ENCODE assay signal across 1 cellular context in the genomic region with DNA sequence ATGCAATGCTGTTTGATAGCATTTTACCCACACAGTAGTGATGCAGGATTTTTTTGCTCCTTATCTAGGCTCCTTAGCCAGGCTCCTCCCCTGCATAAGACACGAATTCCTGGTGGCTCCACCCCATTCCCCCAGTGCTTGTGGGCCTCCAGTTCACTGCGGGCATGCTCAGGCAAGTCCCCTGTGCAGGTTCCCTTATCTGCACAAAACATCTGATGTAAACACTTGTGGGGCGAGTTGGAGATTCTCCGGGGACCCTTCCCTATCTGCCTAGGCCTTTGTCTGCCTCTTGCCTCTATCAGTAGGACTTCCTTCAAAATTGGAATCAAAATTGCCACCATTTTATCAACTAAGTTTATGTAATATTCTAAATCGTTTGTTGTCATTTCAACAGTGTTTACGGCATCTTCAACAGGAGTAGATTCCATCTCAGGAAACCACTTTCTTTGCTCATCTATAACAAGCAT.
TF ChIP-seq lines count a peak whose summit lies in the region.

No MANE protein-coding gene starts in this region.

TF ChIP-seq in HEK293, 187 proteins besides CTCF, POLR2A, EP300 and RAD21 (continued from another document):
- TF ChIP-seq, protein P1, sequence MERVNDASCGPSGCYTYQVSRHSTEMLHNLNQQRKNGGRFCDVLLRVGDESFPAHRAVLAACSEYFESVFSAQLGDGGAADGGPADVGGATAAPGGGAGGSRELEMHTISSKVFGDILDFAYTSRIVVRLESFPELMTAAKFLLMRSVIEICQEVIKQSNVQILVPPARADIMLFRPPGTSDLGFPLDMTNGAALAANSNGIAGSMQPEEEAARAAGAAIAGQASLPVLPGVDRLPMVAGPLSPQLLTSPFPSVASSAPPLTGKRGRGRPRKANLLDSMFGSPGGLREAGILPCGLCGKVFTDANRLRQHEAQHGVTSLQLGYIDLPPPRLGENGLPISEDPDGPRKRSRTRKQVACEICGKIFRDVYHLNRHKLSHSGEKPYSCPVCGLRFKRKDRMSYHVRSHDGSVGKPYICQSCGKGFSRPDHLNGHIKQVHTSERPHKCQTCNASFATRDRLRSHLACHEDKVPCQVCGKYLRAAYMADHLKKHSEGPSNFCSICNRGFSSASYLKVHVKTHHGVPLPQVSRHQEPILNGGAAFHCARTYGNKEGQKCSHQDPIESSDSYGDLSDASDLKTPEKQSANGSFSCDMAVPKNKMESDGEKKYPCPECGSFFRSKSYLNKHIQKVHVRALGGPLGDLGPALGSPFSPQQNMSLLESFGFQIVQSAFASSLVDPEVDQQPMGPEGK (tag by site-specific recombination; IDR thresholded peaks at IDR 0.05): peak; percentile 56; the same call in 1 of the 2 replicates
- TF ChIP-seq ZNF664 (tag by site-specific recombination; IDR thresholded peaks at IDR 0.05) (peak; percentile 86), MYNN (tag by site-specific recombination; IDR thresholded peaks at IDR 0.05; ENCODE audit: borderline replicate concordance) (no peak), RBAK (tag by site-specific recombination; IDR thresholded peaks at IDR 0.05) (no peak), ZNF560 (tag by site-specific recombination; IDR thresholded peaks at IDR 0.05; ENCODE audit: borderline replicate concordance) (no peak), SCRT2 (tag by site-specific recombination; IDR thresholded peaks at IDR 0.05) (peak; percentile 93), KLF1 (tag by site-specific recombination; IDR thresholded peaks at IDR 0.05) (no peak), ZNF202 (tag by site-specific recombination; IDR thresholded peaks at IDR 0.05; ENCODE audit: borderline replicate concordance) (no peak), ZNF571 (tag by site-specific recombination; IDR thresholded peaks at IDR 0.05) (no peak), ZNF132 (tag by site-specific recombination; IDR thresholded peaks at IDR 0.05; ENCODE audit: borderline replicate concordance) (no peak), ZNF24 (tag by site-specific recombination; IDR thresholded peaks at IDR 0.05) (peak; percentile 65; the same call in 1 of the 2 replicates), YY1 (tag by site-specific recombination; IDR thresholded peaks at IDR 0.05) (no peak), ZNF544 (tag by site-specific recombination; IDR thresholded peaks at IDR 0.05) (no peak), ZNF561 (tag by site-specific recombination; IDR thresholded peaks at IDR 0.05; ENCODE audit: borderline replicate concordance) (peak; percentile 65; the same call in 1 of the 2 replicates), ZNF596 (tag by site-specific recombination; IDR thresholded peaks at IDR 0.05) (no peak), ZNF654 (tag by site-specific recombination; IDR thresholded peaks at IDR 0.05; ENCODE audit: low read depth) (no peak), ZSCAN23 (tag by site-specific recombination; IDR thresholded peaks at IDR 0.05) (no peak), ZFP41 (tag by site-specific recombination; IDR thresholded peaks at IDR 0.05; ENCODE audit: borderline replicate concordance) (no peak), ZNF777 (tag by site-specific recombination; IDR thresholded peaks at IDR 0.05; ENCODE audit: borderline replicate concordance) (no peak), ZNF292 (tag by site-specific recombination; IDR thresholded peaks at IDR 0.05; ENCODE audit: borderline replicate concordance, low read depth) (no peak), ZNF621 (tag by site-specific recombination; IDR thresholded peaks at IDR 0.05) (no peak), ZNF133 (tag by site-specific recombination; IDR thresholded peaks at IDR 0.05) (no peak), ZNF146 (tag by site-specific recombination; IDR thresholded peaks at IDR 0.05) (no peak), ZNF830 (tag by site-specific recombination; IDR thresholded peaks at IDR 0.05; ENCODE audit: low read depth) (no peak)
- TF ChIP-seq, protein P2, sequence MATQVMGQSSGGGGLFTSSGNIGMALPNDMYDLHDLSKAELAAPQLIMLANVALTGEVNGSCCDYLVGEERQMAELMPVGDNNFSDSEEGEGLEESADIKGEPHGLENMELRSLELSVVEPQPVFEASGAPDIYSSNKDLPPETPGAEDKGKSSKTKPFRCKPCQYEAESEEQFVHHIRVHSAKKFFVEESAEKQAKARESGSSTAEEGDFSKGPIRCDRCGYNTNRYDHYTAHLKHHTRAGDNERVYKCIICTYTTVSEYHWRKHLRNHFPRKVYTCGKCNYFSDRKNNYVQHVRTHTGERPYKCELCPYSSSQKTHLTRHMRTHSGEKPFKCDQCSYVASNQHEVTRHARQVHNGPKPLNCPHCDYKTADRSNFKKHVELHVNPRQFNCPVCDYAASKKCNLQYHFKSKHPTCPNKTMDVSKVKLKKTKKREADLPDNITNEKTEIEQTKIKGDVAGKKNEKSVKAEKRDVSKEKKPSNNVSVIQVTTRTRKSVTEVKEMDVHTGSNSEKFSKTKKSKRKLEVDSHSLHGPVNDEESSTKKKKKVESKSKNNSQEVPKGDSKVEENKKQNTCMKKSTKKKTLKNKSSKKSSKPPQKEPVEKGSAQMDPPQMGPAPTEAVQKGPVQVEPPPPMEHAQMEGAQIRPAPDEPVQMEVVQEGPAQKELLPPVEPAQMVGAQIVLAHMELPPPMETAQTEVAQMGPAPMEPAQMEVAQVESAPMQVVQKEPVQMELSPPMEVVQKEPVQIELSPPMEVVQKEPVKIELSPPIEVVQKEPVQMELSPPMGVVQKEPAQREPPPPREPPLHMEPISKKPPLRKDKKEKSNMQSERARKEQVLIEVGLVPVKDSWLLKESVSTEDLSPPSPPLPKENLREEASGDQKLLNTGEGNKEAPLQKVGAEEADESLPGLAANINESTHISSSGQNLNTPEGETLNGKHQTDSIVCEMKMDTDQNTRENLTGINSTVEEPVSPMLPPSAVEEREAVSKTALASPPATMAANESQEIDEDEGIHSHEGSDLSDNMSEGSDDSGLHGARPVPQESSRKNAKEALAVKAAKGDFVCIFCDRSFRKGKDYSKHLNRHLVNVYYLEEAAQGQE (tag by site-specific recombination; IDR thresholded peaks at IDR 0.05): no peak
- TF ChIP-seq, protein P3, sequence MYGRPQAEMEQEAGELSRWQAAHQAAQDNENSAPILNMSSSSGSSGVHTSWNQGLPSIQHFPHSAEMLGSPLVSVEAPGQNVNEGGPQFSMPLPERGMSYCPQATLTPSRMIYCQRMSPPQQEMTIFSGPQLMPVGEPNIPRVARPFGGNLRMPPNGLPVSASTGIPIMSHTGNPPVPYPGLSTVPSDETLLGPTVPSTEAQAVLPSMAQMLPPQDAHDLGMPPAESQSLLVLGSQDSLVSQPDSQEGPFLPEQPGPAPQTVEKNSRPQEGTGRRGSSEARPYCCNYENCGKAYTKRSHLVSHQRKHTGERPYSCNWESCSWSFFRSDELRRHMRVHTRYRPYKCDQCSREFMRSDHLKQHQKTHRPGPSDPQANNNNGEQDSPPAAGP (tag by site-specific recombination; IDR thresholded peaks at IDR 0.05): no peak
- TF ChIP-seq, protein P4, sequence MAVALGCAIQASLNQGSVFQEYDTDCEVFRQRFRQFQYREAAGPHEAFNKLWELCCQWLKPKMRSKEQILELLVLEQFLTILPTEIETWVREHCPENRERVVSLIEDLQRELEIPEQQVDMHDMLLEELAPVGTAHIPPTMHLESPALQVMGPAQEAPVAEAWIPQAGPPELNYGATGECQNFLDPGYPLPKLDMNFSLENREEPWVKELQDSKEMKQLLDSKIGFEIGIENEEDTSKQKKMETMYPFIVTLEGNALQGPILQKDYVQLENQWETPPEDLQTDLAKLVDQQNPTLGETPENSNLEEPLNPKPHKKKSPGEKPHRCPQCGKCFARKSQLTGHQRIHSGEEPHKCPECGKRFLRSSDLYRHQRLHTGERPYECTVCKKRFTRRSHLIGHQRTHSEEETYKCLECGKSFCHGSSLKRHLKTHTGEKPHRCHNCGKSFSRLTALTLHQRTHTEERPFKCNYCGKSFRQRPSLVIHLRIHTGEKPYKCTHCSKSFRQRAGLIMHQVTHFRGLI (tag by site-specific recombination; IDR thresholded peaks at IDR 0.05): no peak
- TF ChIP-seq, protein P5, sequence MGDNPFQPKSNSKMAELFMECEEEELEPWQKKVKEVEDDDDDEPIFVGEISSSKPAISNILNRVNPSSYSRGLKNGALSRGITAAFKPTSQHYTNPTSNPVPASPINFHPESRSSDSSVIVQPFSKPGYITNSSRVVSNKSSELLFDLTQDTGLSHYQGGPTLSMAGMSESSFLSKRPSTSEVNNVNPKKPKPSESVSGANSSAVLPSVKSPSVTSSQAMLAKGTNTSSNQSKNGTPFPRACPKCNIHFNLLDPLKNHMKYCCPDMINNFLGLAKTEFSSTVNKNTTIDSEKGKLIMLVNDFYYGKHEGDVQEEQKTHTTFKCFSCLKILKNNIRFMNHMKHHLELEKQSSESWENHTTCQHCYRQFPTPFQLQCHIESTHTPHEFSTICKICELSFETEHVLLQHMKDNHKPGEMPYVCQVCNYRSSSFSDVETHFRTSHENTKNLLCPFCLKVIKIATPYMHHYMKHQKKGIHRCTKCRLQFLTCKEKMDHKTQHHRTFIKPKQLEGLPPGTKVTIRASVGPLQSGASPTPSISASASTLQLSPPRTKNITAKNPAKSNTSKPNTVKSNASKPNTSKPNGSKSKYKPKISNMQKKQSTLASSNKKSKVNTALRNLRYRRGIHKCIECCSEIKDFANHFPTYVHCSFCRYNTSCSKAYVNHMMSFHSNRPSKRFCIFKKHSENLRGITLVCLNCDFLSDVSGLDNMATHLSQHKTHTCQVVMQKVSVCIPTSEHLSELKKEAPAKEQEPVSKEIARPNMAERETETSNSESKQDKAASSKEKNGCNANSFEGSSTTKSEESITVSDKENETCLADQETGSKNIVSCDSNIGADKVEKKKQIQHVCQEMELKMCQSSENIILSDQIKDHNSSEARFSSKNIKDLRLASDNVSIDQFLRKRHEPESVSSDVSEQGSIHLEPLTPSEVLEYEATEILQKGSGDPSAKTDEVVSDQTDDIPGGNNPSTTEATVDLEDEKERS (tag by site-specific recombination; IDR thresholded peaks at IDR 0.05): no peak
- TF ChIP-seq, protein P6, sequence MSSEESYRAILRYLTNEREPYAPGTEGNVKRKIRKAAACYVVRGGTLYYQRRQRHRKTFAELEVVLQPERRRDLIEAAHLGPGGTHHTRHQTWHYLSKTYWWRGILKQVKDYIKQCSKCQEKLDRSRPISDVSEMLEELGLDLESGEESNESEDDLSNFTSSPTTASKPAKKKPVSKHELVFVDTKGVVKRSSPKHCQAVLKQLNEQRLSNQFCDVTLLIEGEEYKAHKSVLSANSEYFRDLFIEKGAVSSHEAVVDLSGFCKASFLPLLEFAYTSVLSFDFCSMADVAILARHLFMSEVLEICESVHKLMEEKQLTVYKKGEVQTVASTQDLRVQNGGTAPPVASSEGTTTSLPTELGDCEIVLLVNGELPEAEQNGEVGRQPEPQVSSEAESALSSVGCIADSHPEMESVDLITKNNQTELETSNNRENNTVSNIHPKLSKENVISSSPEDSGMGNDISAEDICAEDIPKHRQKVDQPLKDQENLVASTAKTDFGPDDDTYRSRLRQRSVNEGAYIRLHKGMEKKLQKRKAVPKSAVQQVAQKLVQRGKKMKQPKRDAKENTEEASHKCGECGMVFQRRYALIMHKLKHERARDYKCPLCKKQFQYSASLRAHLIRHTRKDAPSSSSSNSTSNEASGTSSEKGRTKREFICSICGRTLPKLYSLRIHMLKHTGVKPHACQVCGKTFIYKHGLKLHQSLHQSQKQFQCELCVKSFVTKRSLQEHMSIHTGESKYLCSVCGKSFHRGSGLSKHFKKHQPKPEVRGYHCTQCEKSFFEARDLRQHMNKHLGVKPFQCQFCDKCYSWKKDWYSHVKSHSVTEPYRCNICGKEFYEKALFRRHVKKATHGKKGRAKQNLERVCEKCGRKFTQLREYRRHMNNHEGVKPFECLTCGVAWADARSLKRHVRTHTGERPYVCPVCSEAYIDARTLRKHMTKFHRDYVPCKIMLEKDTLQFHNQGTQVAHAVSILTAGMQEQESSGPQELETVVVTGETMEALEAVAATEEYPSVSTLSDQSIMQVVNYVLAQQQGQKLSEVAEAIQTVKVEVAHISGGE (tag by site-specific recombination; conservative IDR thresholded peaks at IDR 0.05; ENCODE audit: low read depth): no peak
- TF ChIP-seq, protein P7, sequence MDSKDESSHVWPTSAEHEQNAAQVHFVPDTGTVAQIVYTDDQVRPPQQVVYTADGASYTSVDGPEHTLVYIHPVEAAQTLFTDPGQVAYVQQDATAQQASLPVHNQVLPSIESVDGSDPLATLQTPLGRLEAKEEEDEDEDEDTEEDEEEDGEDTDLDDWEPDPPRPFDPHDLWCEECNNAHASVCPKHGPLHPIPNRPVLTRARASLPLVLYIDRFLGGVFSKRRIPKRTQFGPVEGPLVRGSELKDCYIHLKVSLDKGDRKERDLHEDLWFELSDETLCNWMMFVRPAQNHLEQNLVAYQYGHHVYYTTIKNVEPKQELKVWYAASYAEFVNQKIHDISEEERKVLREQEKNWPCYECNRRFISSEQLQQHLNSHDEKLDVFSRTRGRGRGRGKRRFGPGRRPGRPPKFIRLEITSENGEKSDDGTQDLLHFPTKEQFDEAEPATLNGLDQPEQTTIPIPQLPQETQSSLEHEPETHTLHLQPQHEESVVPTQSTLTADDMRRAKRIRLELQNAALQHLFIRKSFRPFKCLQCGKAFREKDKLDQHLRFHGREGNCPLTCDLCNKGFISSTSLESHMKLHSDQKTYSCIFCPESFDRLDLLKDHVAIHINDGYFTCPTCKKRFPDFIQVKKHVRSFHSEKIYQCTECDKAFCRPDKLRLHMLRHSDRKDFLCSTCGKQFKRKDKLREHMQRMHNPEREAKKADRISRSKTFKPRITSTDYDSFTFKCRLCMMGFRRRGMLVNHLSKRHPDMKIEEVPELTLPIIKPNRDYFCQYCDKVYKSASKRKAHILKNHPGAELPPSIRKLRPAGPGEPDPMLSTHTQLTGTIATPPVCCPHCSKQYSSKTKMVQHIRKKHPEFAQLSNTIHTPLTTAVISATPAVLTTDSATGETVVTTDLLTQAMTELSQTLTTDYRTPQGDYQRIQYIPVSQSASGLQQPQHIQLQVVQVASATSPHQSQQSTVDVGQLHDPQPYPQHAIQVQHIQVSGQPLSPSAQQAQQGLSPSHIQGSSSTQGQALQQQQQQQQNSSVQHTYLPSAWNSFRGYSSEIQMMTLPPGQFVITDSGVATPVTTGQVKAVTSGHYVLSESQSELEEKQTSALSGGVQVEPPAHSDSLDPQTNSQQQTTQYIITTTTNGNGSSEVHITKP (tag by site-specific recombination; IDR thresholded peaks at IDR 0.05): 0 out of 2 replicates have a peak, but pooled peaks have one; percentile 31
- TF ChIP-seq, protein P8, sequence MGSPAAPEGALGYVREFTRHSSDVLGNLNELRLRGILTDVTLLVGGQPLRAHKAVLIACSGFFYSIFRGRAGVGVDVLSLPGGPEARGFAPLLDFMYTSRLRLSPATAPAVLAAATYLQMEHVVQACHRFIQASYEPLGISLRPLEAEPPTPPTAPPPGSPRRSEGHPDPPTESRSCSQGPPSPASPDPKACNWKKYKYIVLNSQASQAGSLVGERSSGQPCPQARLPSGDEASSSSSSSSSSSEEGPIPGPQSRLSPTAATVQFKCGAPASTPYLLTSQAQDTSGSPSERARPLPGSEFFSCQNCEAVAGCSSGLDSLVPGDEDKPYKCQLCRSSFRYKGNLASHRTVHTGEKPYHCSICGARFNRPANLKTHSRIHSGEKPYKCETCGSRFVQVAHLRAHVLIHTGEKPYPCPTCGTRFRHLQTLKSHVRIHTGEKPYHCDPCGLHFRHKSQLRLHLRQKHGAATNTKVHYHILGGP (tag by site-specific recombination; IDR thresholded peaks at IDR 0.05): no peak
- TF ChIP-seq, protein P9, sequence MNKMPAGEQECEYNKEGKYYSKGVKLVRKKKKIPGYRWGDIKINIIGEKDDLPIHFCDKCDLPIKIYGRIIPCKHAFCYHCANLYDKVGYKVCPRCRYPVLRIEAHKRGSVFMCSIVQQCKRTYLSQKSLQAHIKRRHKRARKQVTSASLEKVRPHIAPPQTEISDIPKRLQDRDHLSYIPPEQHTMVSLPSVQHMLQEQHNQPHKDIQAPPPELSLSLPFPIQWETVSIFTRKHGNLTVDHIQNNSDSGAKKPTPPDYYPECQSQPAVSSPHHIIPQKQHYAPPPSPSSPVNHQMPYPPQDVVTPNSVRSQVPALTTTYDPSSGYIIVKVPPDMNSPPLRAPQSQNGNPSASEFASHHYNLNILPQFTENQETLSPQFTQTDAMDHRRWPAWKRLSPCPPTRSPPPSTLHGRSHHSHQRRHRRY (tag by site-specific recombination; IDR thresholded peaks at IDR 0.05): no peak
